In genomic region chr6:31958412-31958740, GRCh38 we compare ENCODE assay signal across 6 cellular contexts. TPM values are rescaled to one million over a fixed set of nuclear protein-coding genes. Genes with fewer than 3 reads are reported as not detected.
DNase-seq lines count a peak whose midpoint lies in the region; ATAC-seq and TF ChIP-seq lines count a peak whose summit lies in the region.

No MANE protein-coding gene starts in this region.

- H3K4me1 Mint-ChIP-seq in CD4-positive, alpha-beta memory T cell: peaks cover 21 to 43% (median 32%) of the 10 kb centered on the region in 4 donors
- H3K4me1 Mint-ChIP-seq in glutamatergic neuron (ENCODE audit: low read depth, unreplicated experiment): peaks cover 9% of the 10 kb centered on the region

- peaks cover 72% of the 10 kb centered on the region for H3K36me3 ChIP-seq in CD4-positive, alpha-beta memory T cell (ENCODE audit: insufficient read depth, low read length)
- H3K36me3 ChIP-seq in Loucy (ENCODE audit: insufficient read depth, low read length): peaks cover 27% of the 10 kb centered on the region; the same call in 1 of the 2 replicates
- peaks cover 58 to 70% (median 66%) of the 10 kb centered on the region in 3 donors for H3K36me3 ChIP-seq in tibial artery

- intact Hi-C loops in CD4-positive, alpha-beta memory T cell (cut with micrococcal nuclease): loop anchor here (2.0 to 5.0 kb wide), 3 partner anchors 234 to 411 kb away; partner anchors contain the start of genes ATP6V1G2, GPANK1, GPSM3 and NFKBIL1
- intact Hi-C loops in tibial artery (cut with DNase I; ENCODE audit: low total_unique reads): no loop called here

- peaks cover 35% of the 10 kb centered on the region for H3K4me1 ChIP-seq in CD4-positive, alpha-beta memory T cell (ENCODE audit: insufficient read depth, low read length)
- H3K4me1 ChIP-seq in Loucy (ENCODE audit: insufficient read depth, low read length, poor library complexity, severe bottlenecking) (peaks cover 28% of the 10 kb centered on the region), tibial artery (peaks cover 0 to 27% (median 21%) of the 10 kb centered on the region in 4 donors)

- peaks cover 44 to 71% of the 10 kb centered on the region in 2 donors for H3K36me3 Mint-ChIP-seq in CD4-positive, alpha-beta memory T cell
- peaks cover 2% of the 10 kb centered on the region for H3K36me3 Mint-ChIP-seq in glutamatergic neuron (ENCODE audit: unreplicated experiment)

- peak overlapping the region; percentile 92 to 98 (median 96) for H3K4me3 Mint-ChIP-seq in CD4-positive, alpha-beta memory T cell
- peak overlapping the region; percentile 99 for H3K4me3 Mint-ChIP-seq in glutamatergic neuron (ENCODE audit: unreplicated experiment)

- no peaks in the 10 kb centered on the region for H4K20me1 ChIP-seq in Loucy (ENCODE audit: insufficient read depth, low read length, poor library complexity, severe bottlenecking)

- no peak for TF ChIP-seq CTCF in Loucy (conservative IDR thresholded peaks at IDR 0.05; ENCODE audit: low read length)
- no peak for TF ChIP-seq CTCF in glutamatergic neuron (IDR thresholded peaks at IDR 0.05; ENCODE audit: partially characterized antibody, unreplicated experiment)
- no peak for TF ChIP-seq CTCF in tibial artery (IDR thresholded peaks at IDR 0.05)

- peak overlapping the region; percentile 98 for H3K27ac ChIP-seq in CD4-positive, alpha-beta memory T cell (ENCODE audit: low read depth, low read length)
- peak overlapping the region; percentile 88 to 94 for H3K27ac ChIP-seq in tibial artery

- peak overlapping the region; percentile 94 for H3K4me2 ChIP-seq in Loucy (ENCODE audit: low read depth, low read length, poor library complexity, severe bottlenecking)

- peak overlapping the region; percentile 91 for H2AFZ ChIP-seq in Loucy (ENCODE audit: low read length)

- no peaks in the 10 kb centered on the region for H3K27me3 ChIP-seq in CD4-positive, alpha-beta memory T cell (ENCODE audit: insufficient read depth, low read length)
- H3K27me3 ChIP-seq in Loucy (ENCODE audit: insufficient read depth, low read length, poor library complexity, severe bottlenecking) (no peaks in the 10 kb centered on the region), tibial artery (no peaks in the 10 kb centered on the region)

- POLR2A ChIA-PET in CD4-positive, alpha-beta memory T cell (lab: Charles Lee; ENCODE audit: partially characterized antibody): interaction anchor here (0.7 to 6.8 kb wide), 12 partner anchors 8 to 1014 kb away, joined by 3 to 195 read pairs (median 6); partner anchors contain the start of genes BAG6, DXO, NEU1 and TNF

- H3K27me3 Mint-ChIP-seq in CD4-positive, alpha-beta memory T cell: no peaks in the 10 kb centered on the region
- H3K27me3 Mint-ChIP-seq in glutamatergic neuron (ENCODE audit: unreplicated experiment): peaks cover 6% of the 10 kb centered on the region

- peak overlapping the region; percentile 97 to 99 (median 98) for H3K27ac Mint-ChIP-seq in CD4-positive, alpha-beta memory T cell
- H3K27ac Mint-ChIP-seq in glutamatergic neuron (ENCODE audit: unreplicated experiment): peak overlapping the region; percentile 87

- H3K9ac ChIP-seq in Loucy (ENCODE audit: low read depth, low read length, poor library complexity, severe bottlenecking): peak overlapping the region; percentile 95

- peak overlapping the region; percentile 86 to 95 for H3K4me3 ChIP-seq in CD4-positive, alpha-beta memory T cell (ENCODE audit: low read length in 2 of 2)
- H3K4me3 ChIP-seq in Loucy (ENCODE audit: low read length, poor library complexity, severe bottlenecking) (peak overlapping the region; percentile 95), tibial artery (peak overlapping the region; percentile 77 to 87)

- CTCF ChIA-PET in CD4-positive, alpha-beta memory T cell (lab: Charles Lee; ENCODE audit: partially characterized antibody): interaction anchor here (1.2 to 3.3 kb wide), 5 partner anchors 13 to 359 kb away, joined by 3 to 21 read pairs (median 6); partner anchors contain the start of gene DXO

- DNase-seq in CD4-positive, alpha-beta memory T cell: no peak
- DNase-seq in glutamatergic neuron (no peak), tibial artery (no peak), iPS-NIHi7 (ENCODE audit: extremely low spot score) (no peak)

- no peak for ATAC-seq in GM18861 (IDR thresholded peaks at IDR 0.05; ENCODE audit: unreplicated experiment)

- H3F3A ChIP-seq in Loucy (ENCODE audit: low read depth): no peaks in the 10 kb centered on the region

- H3K9me3 ChIP-seq in CD4-positive, alpha-beta memory T cell (ENCODE audit: control insufficient read depth in 1 of 2, low read length in 2 of 2): no peaks in the 10 kb centered on the region
- H3K9me3 ChIP-seq in Loucy (ENCODE audit: insufficient read depth, low read depth, low read length) (no peaks in the 10 kb centered on the region), tibial artery (no peaks in the 10 kb centered on the region)

- H3K79me2 ChIP-seq in Loucy (ENCODE audit: insufficient read depth, low read length): peaks cover 39% of the 10 kb centered on the region

- H3K9me2 ChIP-seq in Loucy (replicated peaks; ENCODE audit: low read depth, low read length): no peaks in the 10 kb centered on the region

- H3K9me3 Mint-ChIP-seq in CD4-positive, alpha-beta memory T cell: no peaks in the 10 kb centered on the region
- peaks cover 9% of the 10 kb centered on the region for H3K9me3 Mint-ChIP-seq in glutamatergic neuron (ENCODE audit: unreplicated experiment)

RNA-seq across cellular contexts. Expression of gene NELFE, which starts 0.4 kb away (rescaled TPM):
- total RNA-seq in CD4-positive, alpha-beta memory T cell: 10 to 100 TPM; 45.8 to 49.0 TPM
- 10 to 100 TPM; 67.0 to 78.5 TPM for polyA plus RNA-seq in CD4-positive, alpha-beta memory T cell
- total RNA-seq in glutamatergic neuron (ENCODE audit: unreplicated experiment): 52.7 TPM

RNA-seq across cellular contexts. Expression of gene SKIC2, which starts 0.6 kb away (rescaled TPM):
- 100 to 1,000 TPM; 117 to 119 TPM for total RNA-seq in CD4-positive, alpha-beta memory T cell
- polyA plus RNA-seq in CD4-positive, alpha-beta memory T cell: 10 to 100 TPM; 21.8 to 23.0 TPM
- 109 TPM for total RNA-seq in glutamatergic neuron (ENCODE audit: unreplicated experiment)

RNA-seq across cellular contexts. Expression of gene CFB, which starts 12.5 kb away (rescaled TPM):
- total RNA-seq in CD4-positive, alpha-beta memory T cell: under 1 TPM in 1 of 2 experiments, not detected in 1; 0.64 TPM
- not detected for polyA plus RNA-seq in CD4-positive, alpha-beta memory T cell
- not detected for total RNA-seq in glutamatergic neuron (ENCODE audit: unreplicated experiment)

RNA-seq across cellular contexts. Expression of gene DXO, which starts 13.6 kb away (rescaled TPM):
- 10 to 100 TPM; 27.8 to 30.3 TPM for total RNA-seq in CD4-positive, alpha-beta memory T cell
- 10 to 100 TPM; 10.8 to 11.7 TPM for polyA plus RNA-seq in CD4-positive, alpha-beta memory T cell
- total RNA-seq in glutamatergic neuron (ENCODE audit: unreplicated experiment): 23.8 TPM

RNA-seq across cellular contexts. Expression of gene C4A, which starts 23.5 kb away (rescaled TPM):
- total RNA-seq in CD4-positive, alpha-beta memory T cell: 1 to 10 TPM; 6.7 to 9.8 TPM
- polyA plus RNA-seq in CD4-positive, alpha-beta memory T cell: under 1 TPM in 1 of 2 donors, not detected in 1; 0.17 TPM
- total RNA-seq in glutamatergic neuron (ENCODE audit: unreplicated experiment): 9.3 TPM
